Comparison of ENCODE assay signal across 1 cellular context in genomic region chr14:92525318-92526095, GRCh38.
TF ChIP-seq lines count a peak whose summit lies in the region.

No MANE protein-coding gene starts in this region.

TF ChIP-seq in IMR-90, 13 proteins besides CTCF, POLR2A, EP300 and RAD21:
- TF ChIP-seq RCOR1 (IDR thresholded peaks at IDR 0.05; ENCODE audit: insufficient replicate concordance, low read length) (no peak), MAFK (IDR thresholded peaks at IDR 0.05; ENCODE audit: low read depth, low read length) (no peak), BHLHE40 (IDR thresholded peaks at IDR 0.05; ENCODE audit: low read depth, low read length) (no peak), RFX5 (IDR thresholded peaks at IDR 0.05; ENCODE audit: low read depth, low read length) (no peak), MXI1 (IDR thresholded peaks at IDR 0.05; ENCODE audit: borderline replicate concordance, low read depth, low read length) (no peak), SMC3 (IDR thresholded peaks at IDR 0.05; ENCODE audit: low read depth, low read length) (no peak), CEBPB (IDR thresholded peaks at IDR 0.05; ENCODE audit: low read depth, low read length) (no peak), MAZ (IDR thresholded peaks at IDR 0.05; ENCODE audit: borderline replicate concordance, low read depth, low read length) (no peak), NFE2L2 (IDR thresholded peaks at IDR 0.05; ENCODE audit: low read depth, low read length) (no peak), FOS (IDR thresholded peaks at IDR 0.05; ENCODE audit: low read depth, low read length) (no peak), CHD1 (IDR thresholded peaks at IDR 0.05; ENCODE audit: low read depth, low read length) (no peak)
- TF ChIP-seq, protein P1, sequence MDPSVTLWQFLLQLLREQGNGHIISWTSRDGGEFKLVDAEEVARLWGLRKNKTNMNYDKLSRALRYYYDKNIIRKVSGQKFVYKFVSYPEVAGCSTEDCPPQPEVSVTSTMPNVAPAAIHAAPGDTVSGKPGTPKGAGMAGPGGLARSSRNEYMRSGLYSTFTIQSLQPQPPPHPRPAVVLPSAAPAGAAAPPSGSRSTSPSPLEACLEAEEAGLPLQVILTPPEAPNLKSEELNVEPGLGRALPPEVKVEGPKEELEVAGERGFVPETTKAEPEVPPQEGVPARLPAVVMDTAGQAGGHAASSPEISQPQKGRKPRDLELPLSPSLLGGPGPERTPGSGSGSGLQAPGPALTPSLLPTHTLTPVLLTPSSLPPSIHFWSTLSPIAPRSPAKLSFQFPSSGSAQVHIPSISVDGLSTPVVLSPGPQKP (IDR thresholded peaks at IDR 0.05; ENCODE audit: borderline replicate concordance, low read depth, low read length) = no peak
- TF ChIP-seq, protein P2, sequence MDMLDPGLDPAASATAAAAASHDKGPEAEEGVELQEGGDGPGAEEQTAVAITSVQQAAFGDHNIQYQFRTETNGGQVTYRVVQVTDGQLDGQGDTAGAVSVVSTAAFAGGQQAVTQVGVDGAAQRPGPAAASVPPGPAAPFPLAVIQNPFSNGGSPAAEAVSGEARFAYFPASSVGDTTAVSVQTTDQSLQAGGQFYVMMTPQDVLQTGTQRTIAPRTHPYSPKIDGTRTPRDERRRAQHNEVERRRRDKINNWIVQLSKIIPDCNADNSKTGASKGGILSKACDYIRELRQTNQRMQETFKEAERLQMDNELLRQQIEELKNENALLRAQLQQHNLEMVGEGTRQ (IDR thresholded peaks at IDR 0.05; ENCODE audit: low read depth, low read length) = no peak
